25 cellular contexts compared by ENCODE assay signal in the genomic region with DNA sequence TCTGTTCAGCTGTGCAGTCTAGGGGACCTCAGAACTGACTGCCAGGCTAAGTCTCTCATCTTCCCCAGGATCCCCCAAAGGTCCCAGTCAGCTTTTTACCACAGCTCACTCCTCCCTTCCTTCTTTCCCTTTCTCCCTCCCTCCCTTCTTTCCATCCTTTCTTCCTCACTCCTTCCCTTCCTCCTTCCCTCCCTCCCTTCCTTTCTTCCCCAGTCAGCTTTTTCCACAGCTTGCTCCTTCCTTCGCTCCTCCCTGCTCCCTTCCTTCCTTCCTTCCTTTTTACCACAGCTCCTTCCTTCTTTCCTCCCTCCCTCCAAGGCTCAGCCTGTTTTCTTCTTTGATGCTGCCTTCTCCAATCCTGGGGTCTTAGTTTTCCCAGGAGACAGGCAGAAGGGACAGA. TPM values are rescaled to one million over a fixed set of nuclear protein-coding genes. Genes with fewer than 3 reads are reported as not detected.
DNase-seq lines count a peak whose midpoint lies in the region; ATAC-seq and TF ChIP-seq lines count a peak whose summit lies in the region.
"Had no signal": no experiment of that assay in that cellular context is flagged by ENCODE, and none has a peak within 500 bp of the region (broad histone marks: within the 10 kb centered on the region; RNA-seq: fewer than 3 reads in every experiment).

No MANE protein-coding gene starts in this region.

- H3K9me3 Mint-ChIP-seq in CD4-positive, alpha-beta T cell: no peaks in the 10 kb centered on the region
- H3K9me3 Mint-ChIP-seq in activated T-helper 2 cell treated with anti-CD3 and anti-CD28 coated beads, Interferon-gamma antibody, Interleukin-2, Interleukin-4, amounts not matched to agents 10 μg/mL and 5 μg/mL and 100 μg/mL, durations not matched to agents 14 hours and 24 hours and 36 hours: no peaks in the 10 kb centered on the region
- no peaks in the 10 kb centered on the region for H3K9me3 Mint-ChIP-seq in naive thymus-derived CD4-positive, alpha-beta T cell
- H3K9me3 Mint-ChIP-seq: brain, neural progenitor cell had no signal

- peaks cover 77% of the 10 kb centered on the region for H3K36me3 Mint-ChIP-seq in CD4-positive, alpha-beta T cell (ENCODE audit: low read depth)
- peaks cover 50% of the 10 kb centered on the region for H3K36me3 Mint-ChIP-seq in activated T-helper 2 cell treated with anti-CD3 and anti-CD28 coated beads, Interferon-gamma antibody, Interleukin-2, Interleukin-4, amounts not matched to agents 10 μg/mL and 5 μg/mL and 100 μg/mL, durations not matched to agents 14 hours and 24 hours and 36 hours (ENCODE audit: low read depth)
- H3K36me3 Mint-ChIP-seq in naive thymus-derived CD4-positive, alpha-beta T cell: peaks cover 19 to 56% (median 42%) of the 10 kb centered on the region in 5 donors

- H3K4me3 ChIP-seq in BLaER1 (no peak overlapping the region), breast epithelium (no peak overlapping the region)
- no peak overlapping the region for H3K4me3 ChIP-seq in naive thymus-derived CD4-positive, alpha-beta T cell (ENCODE audit: low read length)
- H3K4me3 ChIP-seq: colonic mucosa, neural progenitor cell, sigmoid colon, SJSA1, upper lobe of left lung had no signal

- no peak for TF ChIP-seq CTCF in CD4-positive, alpha-beta T cell (IDR thresholded peaks at IDR 0.05)
- no peak for TF ChIP-seq CTCF in breast epithelium (IDR thresholded peaks at IDR 0.05)

- POLR2A ChIA-PET in CD4-positive, alpha-beta T cell (lab: Charles Lee): no interaction called here
- POLR2A ChIA-PET in naive thymus-derived CD4-positive, alpha-beta T cell (lab: Charles Lee): interaction anchor here (0.6 kb wide), 1 partner anchor 182 kb away, joined by 3 read pairs; no protein-coding TSS in a partner anchor

- peak overlapping the region; percentile 80 for H3K27ac Mint-ChIP-seq in CD4-positive, alpha-beta T cell
- peak overlapping the region; percentile 13 for H3K27ac Mint-ChIP-seq in activated T-helper 2 cell treated with anti-CD3 and anti-CD28 coated beads, Interferon-gamma antibody, Interleukin-2, Interleukin-4, amounts not matched to agents 10 μg/mL and 5 μg/mL and 100 μg/mL, durations not matched to agents 14 hours and 24 hours and 36 hours
- H3K27ac Mint-ChIP-seq in naive thymus-derived CD4-positive, alpha-beta T cell: peak overlapping the region in 8 of 9 donors; percentile 9 to 93 (median 79)
- H3K27ac Mint-ChIP-seq: brain had no signal

- H4K20me1 ChIP-seq in BLaER1: no peaks in the 10 kb centered on the region

- CTCF ChIA-PET in CD4-positive, alpha-beta T cell (lab: Charles Lee): interaction anchor here (1.6 to 4.0 kb wide), 3 partner anchors 18 to 127 kb away, joined by 5 to 19 read pairs (median 5); no protein-coding TSS in a partner anchor
- CTCF ChIA-PET in naive thymus-derived CD4-positive, alpha-beta T cell (lab: Charles Lee): interaction anchor here (1.6 to 3.1 kb wide), 3 partner anchors 17 to 102 kb away, joined by 4 to 12 read pairs (median 5); no protein-coding TSS in a partner anchor

- H3K4me3 Mint-ChIP-seq in CD4-positive, alpha-beta T cell: no peak overlapping the region
- no peak overlapping the region for H3K4me3 Mint-ChIP-seq in activated T-helper 2 cell treated with anti-CD3 and anti-CD28 coated beads, Interferon-gamma antibody, Interleukin-2, Interleukin-4, amounts not matched to agents 10 μg/mL and 5 μg/mL and 100 μg/mL, durations not matched to agents 14 hours and 24 hours and 36 hours (ENCODE audit: low read depth)
- no peak overlapping the region for H3K4me3 Mint-ChIP-seq in naive thymus-derived CD4-positive, alpha-beta T cell
- H3K4me3 Mint-ChIP-seq: brain, CD14-positive monocyte, neural progenitor cell had no signal

- H3K9me3 ChIP-seq in BLaER1 (no peaks in the 10 kb centered on the region), breast epithelium (no peaks in the 10 kb centered on the region)
- no peaks in the 10 kb centered on the region for H3K9me3 ChIP-seq in CD4-positive, alpha-beta T cell (ENCODE audit: control insufficient read depth, low read length)
- H3K9me3 ChIP-seq in naive thymus-derived CD4-positive, alpha-beta T cell (ENCODE audit: control insufficient read depth in 2 of 3, low read length in 3 of 3): no peaks in the 10 kb centered on the region
- H3K9me3 ChIP-seq: colonic mucosa, sigmoid colon, SJSA1, upper lobe of left lung had no signal

- intact Hi-C loops in CD4-positive, alpha-beta T cell (cut with DNase I, micrococcal nuclease): no loop called here
- intact Hi-C loops in activated T-helper 2 cell treated with anti-CD3 and anti-CD28 coated beads, Interferon-gamma antibody, Interleukin-2, Interleukin-4, amounts not matched to agents 10 μg/mL and 5 μg/mL and 100 μg/mL, durations not matched to agents 14 hours and 24 hours and 36 hours (cut with micrococcal nuclease): loop anchor here (5.0 kb wide), 2 partner anchors 40 to 160 kb away; a partner anchor contains a TSS
- intact Hi-C loops in naive thymus-derived CD4-positive, alpha-beta T cell (cut with micrococcal nuclease): no loop called here
- intact Hi-C loops in breast epithelium (cut with DNase I; ENCODE audit: low total_unique reads): no loop called here

- H3K27me3 ChIP-seq in BLaER1 (no peaks in the 10 kb centered on the region), breast epithelium (no peaks in the 10 kb centered on the region)
- no peaks in the 10 kb centered on the region for H3K27me3 ChIP-seq in CD4-positive, alpha-beta T cell (ENCODE audit: control insufficient read depth, insufficient read depth, low read length)
- H3K27me3 ChIP-seq in naive thymus-derived CD4-positive, alpha-beta T cell (ENCODE audit: control insufficient read depth in 2 of 2, insufficient read depth in 2 of 2, low read length in 2 of 2): no peaks in the 10 kb centered on the region
- H3K27me3 ChIP-seq: colonic mucosa, neural progenitor cell, sigmoid colon, SJSA1, upper lobe of left lung had no signal

- H3K4me1 ChIP-seq in BLaER1: no peaks in the 10 kb centered on the region; the same call in 1 of the 2 replicates
- H3K4me1 ChIP-seq in naive thymus-derived CD4-positive, alpha-beta T cell (ENCODE audit: control insufficient read depth in 2 of 2, insufficient read depth in 2 of 2, low read length in 2 of 2): peaks cover 12 to 20% of the 10 kb centered on the region in 2 donors
- H3K4me1 ChIP-seq in breast epithelium: no peaks in the 10 kb centered on the region
- H3K4me1 ChIP-seq: colonic mucosa, neural progenitor cell, sigmoid colon, upper lobe of left lung had no signal

- H3K4me2 ChIP-seq in BLaER1: no peak overlapping the region
- H3K4me2 ChIP-seq: neural progenitor cell had no signal

- peaks cover 72% of the 10 kb centered on the region for H3K36me3 ChIP-seq in BLaER1
- H3K36me3 ChIP-seq in naive thymus-derived CD4-positive, alpha-beta T cell (ENCODE audit: control insufficient read depth in 2 of 3, insufficient read depth in 3 of 3, low read length in 3 of 3): peaks cover 0 to 38% (median 6%) of the 10 kb centered on the region in 3 experiments
- no peaks in the 10 kb centered on the region for H3K36me3 ChIP-seq in breast epithelium

- no peak for ATAC-seq in CD4-positive, alpha-beta T cell (ENCODE audit: poor library complexity)
- ATAC-seq in naive thymus-derived CD4-positive, alpha-beta T cell: no peak
- ATAC-seq: esophagus mucosa, left ventricle myocardium superior had no signal

- no peak for DNase-seq in CD4-positive, alpha-beta T cell
- DNase-seq in activated T-helper 2 cell treated with anti-CD3 and anti-CD28 coated beads, Interferon-gamma antibody, Interleukin-2, Interleukin-4, amounts not matched to agents 10 μg/mL and 5 μg/mL and 100 μg/mL, durations not matched to agents 14 hours and 24 hours and 36 hours (ENCODE audit: low spot score): no peak
- DNase-seq in naive thymus-derived CD4-positive, alpha-beta T cell: no peak
- no peak for DNase-seq in breast epithelium (ENCODE audit: low spot score in 2 of 2)
- DNase-seq in islet precursor cell: no peak
- no peak for DNase-seq in LoVo (ENCODE audit: low spot score)
- DNase-seq in activated CD8-positive, alpha-beta memory T cell treated with anti-CD3 and anti-CD28 coated beads for 24 hours: no peak
- DNase-seq: activated CD4-positive, alpha-beta T cell treated with anti-CD3 and anti-CD28 coated beads, Interleukin-2, amount 50 U/mL, for 48 hours; activated T-cell treated with anti-CD3 and anti-CD28 coated beads, Interleukin-2, amount 50 U/mL, for 1 hour; colonic mucosa; left ventricle myocardium superior; midbrain; NCI-H1105 treated with DMSO at 0.1 percent for 48 hours; NCI-H2029 treated with DMSO at 0.1 percent for 48 hours; NCI-H226; NCI-H748 treated with DMSO at 0.1 percent for 48 hours; sigmoid colon; stimulated activated CD4-positive, alpha-beta T cell treated with anti-CD3 and anti-CD28 coated beads, Interleukin-15, amount 100 ng/mL, for 24 hours; upper lobe of left lung had no signal

- H3K27me3 Mint-ChIP-seq in CD4-positive, alpha-beta T cell: no peaks in the 10 kb centered on the region
- H3K27me3 Mint-ChIP-seq in activated T-helper 2 cell treated with anti-CD3 and anti-CD28 coated beads, Interferon-gamma antibody, Interleukin-2, Interleukin-4, amounts not matched to agents 10 μg/mL and 5 μg/mL and 100 μg/mL, durations not matched to agents 14 hours and 24 hours and 36 hours (ENCODE audit: low read depth): no peaks in the 10 kb centered on the region
- no peaks in the 10 kb centered on the region for H3K27me3 Mint-ChIP-seq in naive thymus-derived CD4-positive, alpha-beta T cell
- H3K27me3 Mint-ChIP-seq: brain had no signal

- TF ChIP-seq POLR2A in breast epithelium (IDR thresholded peaks at IDR 0.05): no peak

- H3K9ac ChIP-seq in BLaER1: no peak overlapping the region
- H3K9ac ChIP-seq: neural progenitor cell had no signal

- H3K27ac ChIP-seq in BLaER1: peak overlapping the region; percentile 12; the same call in 1 of the 2 replicates
- peak overlapping the region; percentile 38 for H3K27ac ChIP-seq in CD4-positive, alpha-beta T cell (ENCODE audit: low read depth, low read length)
- peak overlapping the region; percentile 18 for H3K27ac ChIP-seq in naive thymus-derived CD4-positive, alpha-beta T cell (ENCODE audit: low read depth, low read length)
- H3K27ac ChIP-seq in breast epithelium: no peak overlapping the region
- H3K27ac ChIP-seq: colonic mucosa, neural progenitor cell, sigmoid colon, SJSA1, upper lobe of left lung had no signal

- H3K4me1 Mint-ChIP-seq in CD4-positive, alpha-beta T cell (ENCODE audit: low read depth): peaks cover 33% of the 10 kb centered on the region
- H3K4me1 Mint-ChIP-seq in activated T-helper 2 cell treated with anti-CD3 and anti-CD28 coated beads, Interferon-gamma antibody, Interleukin-2, Interleukin-4, amounts not matched to agents 10 μg/mL and 5 μg/mL and 100 μg/mL, durations not matched to agents 14 hours and 24 hours and 36 hours (ENCODE audit: low read depth): peaks cover 25% of the 10 kb centered on the region
- peaks cover 13 to 44% (median 29%) of the 10 kb centered on the region in 7 donors for H3K4me1 Mint-ChIP-seq in naive thymus-derived CD4-positive, alpha-beta T cell
- H3K4me1 Mint-ChIP-seq: brain, neural progenitor cell had no signal

RNA-seq across cellular contexts. Expression of a gene that starts 39.2 kb away (rescaled TPM):
- 10 to 100 TPM; 19.9 to 20.5 TPM for total RNA-seq in CD4-positive, alpha-beta T cell
- 4.3 and 4.6 TPM in 2 replicates for total RNA-seq in activated T-helper 2 cell treated with anti-CD3 and anti-CD28 coated beads, Interferon-gamma antibody, Interleukin-2, Interleukin-4, amounts not matched to agents 10 μg/mL and 5 μg/mL and 100 μg/mL, durations not matched to agents 14 hours and 24 hours and 36 hours
- 10 to 100 TPM in 4 of 5 experiments, 1 to 10 TPM in 1; 7.8 to 19.6 (median 18.8) TPM for total RNA-seq in naive thymus-derived CD4-positive, alpha-beta T cell
- polyA plus RNA-seq in naive thymus-derived CD4-positive, alpha-beta T cell: 1 to 10 TPM; 5.0 to 8.0 TPM
- 10 to 100 TPM; 14.6 to 28.0 (median 16.1) TPM for total RNA-seq in breast epithelium

Comparison
In these comparisons a context has a peak if more than half of its experiments do, and no peak if none do; other contexts are left out.
1. H3K27ac ChIP-seq: peak in BLaER1 (single experiment), CD4-positive, alpha-beta T cell (single experiment) and naive thymus-derived CD4-positive, alpha-beta T cell (single experiment); none in breast epithelium (0 of 2).
2. H3K27ac Mint-ChIP-seq: peak in every context shown above with its lines; median percentile 80 in CD4-positive, alpha-beta T cell; 79 in naive thymus-derived CD4-positive, alpha-beta T cell; 13 in activated T-helper 2 cell treated with anti-CD3 and anti-CD28 coated beads, Interferon-gamma antibody, Interleukin-2, Interleukin-4, amounts not matched to agents 10 μg/mL and 5 μg/mL and 100 μg/mL, durations not matched to agents 14 hours and 24 hours and 36 hours.